8 cellular contexts compared by ENCODE assay signal in genomic region chr6:166382933-166383816, GRCh38. TPM values are rescaled to one million over a fixed set of nuclear protein-coding genes. Genes with fewer than 3 reads are reported as not detected.
DNase-seq lines count a peak whose midpoint lies in the region; ATAC-seq and TF ChIP-seq lines count a peak whose summit lies in the region.

TSS of gene MPC1 (minus strand) at chr6:166382940. CDS start at chr6:166382876, 64 bp downstream.

- TF ChIP-seq CTCF in BE2C (IDR thresholded peaks at IDR 0.05; ENCODE audit: low read depth, low read length) (no peak), chondrocyte (IDR thresholded peaks at IDR 0.05) (no peak), kidney epithelial cell (IDR thresholded peaks at IDR 0.05; ENCODE audit: insufficient read depth, low read length, poor library complexity, severe bottlenecking) (no peak)

- no peaks in the 10 kb centered on the region for H3K36me3 Mint-ChIP-seq in activated CD4-positive, alpha-beta T cell treated with anti-CD3 and anti-CD28 coated beads for 36 hours (ENCODE audit: low read depth)
- H3K36me3 Mint-ChIP-seq in chondrocyte (ENCODE audit: low read depth) = no peaks in the 10 kb centered on the region

- intact Hi-C loops in activated CD4-positive, alpha-beta T cell treated with anti-CD3 and anti-CD28 coated beads for 36 hours (cut with DNase I, micrococcal nuclease) = loop anchor here (1.0 to 10.0 kb wide), 10 partner anchors 34 to 1442 kb away; partner anchors contain the start of genes RPS6KA2 (in 2 of the 2), SFT2D1 (in 2 of the 2), AFDN (in 1 of the 2) and CEP43 (in 1 of the 2)

- H3K27me3 ChIP-seq in BE2C (no peaks in the 10 kb centered on the region), kidney epithelial cell (ENCODE audit: control insufficient read depth, insufficient read depth, low read length) (no peaks in the 10 kb centered on the region)

- H3K9me3 ChIP-seq in BE2C = no peaks in the 10 kb centered on the region

- H3K36me3 ChIP-seq in BE2C = no peaks in the 10 kb centered on the region
- no peaks in the 10 kb centered on the region for H3K36me3 ChIP-seq in kidney epithelial cell (ENCODE audit: control insufficient read depth, insufficient read depth, low read length)

- H3K27ac Mint-ChIP-seq in activated CD4-positive, alpha-beta T cell treated with anti-CD3 and anti-CD28 coated beads for 36 hours = peak within 1 kb of the TSS; percentile 75
- peak within 1 kb of the TSS; percentile 85 for H3K27ac Mint-ChIP-seq in chondrocyte (ENCODE audit: unreplicated experiment)

- DNase-seq in BE2C (peak; percentile 98), GM19240 (ENCODE audit: insufficient read length, low spot score) (peak; percentile 92), NCI-H524 (lab: John Stamatoyannopoulos, UW) (peak; percentile 93 to 97), chondrocyte (ENCODE audit: low spot score) (peak; percentile 98), kidney epithelial cell (ENCODE audit: low read depth) (peak; percentile 72)
- peak; percentile 97 for DNase-seq in activated CD4-positive, alpha-beta T cell treated with anti-CD3 and anti-CD28 coated beads for 36 hours
- peak; percentile 96 for DNase-seq in stimulated activated CD4-positive, alpha-beta T cell treated with anti-CD3 and anti-CD28 coated beads, Interleukin-15, amount 100 ng/mL, for 24 hours

- H3K9me3 Mint-ChIP-seq in activated CD4-positive, alpha-beta T cell treated with anti-CD3 and anti-CD28 coated beads for 36 hours (ENCODE audit: low read depth) = no peaks in the 10 kb centered on the region
- H3K9me3 Mint-ChIP-seq in chondrocyte (ENCODE audit: low read depth) = no peaks in the 10 kb centered on the region

- CTCF ChIA-PET in activated CD4-positive, alpha-beta T cell treated with anti-CD3 and anti-CD28 coated beads for 36 hours (lab: Charles Lee) = interaction anchor here (1.1 kb wide), 1 partner anchor 70 kb away, joined by 4 read pairs; no protein-coding TSS in a partner anchor

- POLR2A ChIA-PET in activated CD4-positive, alpha-beta T cell treated with anti-CD3 and anti-CD28 coated beads for 36 hours (lab: Charles Lee) = no interaction called here

- H3K27me3 Mint-ChIP-seq in activated CD4-positive, alpha-beta T cell treated with anti-CD3 and anti-CD28 coated beads for 36 hours = no peaks in the 10 kb centered on the region
- H3K27me3 Mint-ChIP-seq in chondrocyte (ENCODE audit: low read depth) = no peaks in the 10 kb centered on the region

- H3K4me1 ChIP-seq in BE2C = no peaks in the 10 kb centered on the region

- peaks cover 4% of the 10 kb centered on the region for H3K4me1 Mint-ChIP-seq in activated CD4-positive, alpha-beta T cell treated with anti-CD3 and anti-CD28 coated beads for 36 hours
- H3K4me1 Mint-ChIP-seq in chondrocyte (ENCODE audit: low read depth) = peaks cover 14% of the 10 kb centered on the region

- H3K4me3 ChIP-seq in BE2C (ENCODE audit: low read depth, low read length) (peak within 1 kb of the TSS; percentile 89), kidney epithelial cell (ENCODE audit: low read depth, low read length) (peak within 1 kb of the TSS; percentile 78)

- peak within 1 kb of the TSS; percentile 86 for H3K4me3 Mint-ChIP-seq in activated CD4-positive, alpha-beta T cell treated with anti-CD3 and anti-CD28 coated beads for 36 hours
- H3K4me3 Mint-ChIP-seq in chondrocyte (ENCODE audit: unreplicated experiment) = peak within 1 kb of the TSS; percentile 84

- peak; percentile 87 for ATAC-seq in HG03457 (IDR thresholded peaks at IDR 0.05; ENCODE audit: unreplicated experiment)
- ATAC-seq in activated CD4-positive, alpha-beta T cell treated with anti-CD3 and anti-CD28 coated beads for 36 hours = peak; percentile 95

RNA-seq across cellular contexts. Expression of gene MPC1, which starts in this region (rescaled TPM):
- 137 TPM for polyA plus RNA-seq in BE2C (2012; ENCODE audit: insufficient read depth, insufficient read length, low read depth)
- 10 to 100 TPM; 17.7 to 20.5 TPM for total RNA-seq in activated CD4-positive, alpha-beta T cell treated with anti-CD3 and anti-CD28 coated beads for 36 hours
- 25.1 to 31.6 TPM (median 30.1 TPM) in 3 replicates for total RNA-seq in chondrocyte
- 20.3 and 27.9 TPM in 2 replicates for total RNA-seq in kidney epithelial cell

Comparison
In these comparisons a context has a peak if more than half of its experiments do, and no peak if none do; other contexts are left out.
1. Peak in every context shown above with its lines: DNase-seq, ATAC-seq and H3K4me3 ChIP-seq.